1 cellular context compared by ENCODE assay signal in genomic region chr2:231682546-231683291, GRCh38.
TF ChIP-seq lines count a peak whose summit lies in the region.

No MANE protein-coding gene starts in this region.

TF ChIP-seq in HCT116, 20 proteins besides CTCF, POLR2A, EP300 and RAD21 (continued from another document):
- TF ChIP-seq, protein P1, sequence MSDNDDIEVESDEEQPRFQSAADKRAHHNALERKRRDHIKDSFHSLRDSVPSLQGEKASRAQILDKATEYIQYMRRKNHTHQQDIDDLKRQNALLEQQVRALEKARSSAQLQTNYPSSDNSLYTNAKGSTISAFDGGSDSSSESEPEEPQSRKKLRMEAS (IDR thresholded peaks at IDR 0.05): no peak
- no peak for TF ChIP-seq YY1 (IDR thresholded peaks at IDR 0.05; ENCODE audit: extremely low read depth, insufficient replicate concordance, low read depth, low read length)
- TF ChIP-seq ELF1 (IDR thresholded peaks at IDR 0.05; ENCODE audit: borderline replicate concordance, low read depth): no peak
- TF ChIP-seq SRF (IDR thresholded peaks at IDR 0.05; ENCODE audit: low read depth): no peak
- no peak for TF ChIP-seq ATF3 (IDR thresholded peaks at IDR 0.05)
- no peak for TF ChIP-seq EZH2phosphoT487 (IDR thresholded peaks at IDR 0.05; ENCODE audit: borderline replicate concordance)
